ENCODE assay signal across 36 cellular contexts in genomic region chr2:86627550-86627949, GRCh38.
"Had no signal": no experiment of that assay in that cellular context is flagged by ENCODE, and none has a peak within 500 bp of the region (broad histone marks: within the 10 kb centered on the region; RNA-seq: fewer than 3 reads in every experiment).

No MANE protein-coding gene starts in this region.

- H3K4me3 Mint-ChIP-seq: activated B cell treated with CpG ODN at 0.5 μM for 24 hours; activated CD4-positive, alpha-beta memory T cell treated with anti-CD3 and anti-CD28 coated beads for 36 hours; activated CD4-positive, alpha-beta T cell treated with anti-CD3 and anti-CD28 coated beads, Interleukin-2, amount 10 ng/mL, durations not matched to agents 7 days and 5 days; activated CD8-positive, alpha-beta T cell treated with anti-CD3 and anti-CD28 coated beads for 36 hours; activated naive CD4-positive, alpha-beta T cell treated with anti-CD3 and anti-CD28 coated beads for 36 hours; activated naive CD8-positive, alpha-beta T cell treated with anti-CD3 and anti-CD28 coated beads for 36 hours; activated T-cell treated with anti-CD3 and anti-CD28 coated beads, Interleukin-2, amount 50 U/mL, for 4 hours; activated T-cell treated with anti-CD3 and anti-CD28 coated beads, Interleukin-2, amount 50 U/mL, for 72 hours; activated T-helper 1 cell treated with anti-CD3 and anti-CD28 coated beads, Interleukin-12 subunit alpha, Interleukin-12 subunit beta, Interleukin-2, Interleukin-4 antibody, amounts not matched to agents 30 ng/mL and 10 ng/mL and 1 ng/mL, durations not matched to agents 14 hours and 24 hours and 36 hours; activated T-helper 17 cell treated with anti-CD3 and anti-CD28 coated beads, Interleukin-2, amount 50 U/mL, for 72 hours; T-helper 1 cell treated with Interleukin-12 subunit alpha and Interleukin-12 subunit beta and Interleukin-4 antibody, amounts not matched to agents 30 μg/mL and 1 μg/mL, for 36 hours; T-helper 2 cell treated with Interferon-gamma antibody and Interleukin-4, amounts not matched to agents 5 μg/mL and 100 μg/mL, for 36 hours had no signal

- H3K27me3 Mint-ChIP-seq: activated B cell treated with CpG ODN at 0.5 μM for 24 hours; activated CD8-positive, alpha-beta T cell treated with anti-CD3 and anti-CD28 coated beads for 36 hours; activated naive CD8-positive, alpha-beta T cell treated with anti-CD3 and anti-CD28 coated beads for 36 hours had no signal

- H3K36me3 Mint-ChIP-seq: activated CD4-positive, alpha-beta memory T cell treated with anti-CD3 and anti-CD28 coated beads for 36 hours; activated naive CD8-positive, alpha-beta T cell treated with anti-CD3 and anti-CD28 coated beads for 36 hours had no signal

- FAIRE-seq: astrocyte, TTC549 had no signal

- H3K9me3 ChIP-seq: adrenal gland, body of pancreas, breast epithelium had no signal

- H3K27ac ChIP-seq: adrenal gland, brain microvascular endothelial cell, breast epithelium, VCaP had no signal

- H3K27ac Mint-ChIP-seq: activated B cell treated with CpG ODN at 0.5 μM for 24 hours; activated CD4-positive, alpha-beta memory T cell treated with anti-CD3 and anti-CD28 coated beads for 36 hours; activated CD4-positive, alpha-beta T cell treated with anti-CD3 and anti-CD28 coated beads, Interleukin-2, amount 10 ng/mL, durations not matched to agents 7 days and 5 days; activated CD8-positive, alpha-beta T cell treated with anti-CD3 and anti-CD28 coated beads for 36 hours; activated naive CD4-positive, alpha-beta T cell treated with anti-CD3 and anti-CD28 coated beads for 36 hours; activated naive CD4-positive, alpha-beta T cell treated with anti-CD3 and anti-CD28 coated beads, Interleukin-2, amount 50 U/mL, for 72 hours; activated naive CD8-positive, alpha-beta T cell treated with anti-CD3 and anti-CD28 coated beads for 36 hours; activated T-cell treated with anti-CD3 and anti-CD28 coated beads, Interleukin-2, amount 50 U/mL, for 72 hours; activated T-helper 1 cell treated with anti-CD3 and anti-CD28 coated beads, Interleukin-12 subunit alpha, Interleukin-12 subunit beta, Interleukin-2, Interleukin-4 antibody, amounts not matched to agents 30 ng/mL and 10 ng/mL and 1 ng/mL, durations not matched to agents 14 hours and 24 hours and 36 hours; activated T-helper 17 cell treated with anti-CD3 and anti-CD28 coated beads, Interleukin-2, amount 50 U/mL, for 72 hours; T-helper 1 cell treated with Interleukin-12 subunit alpha and Interleukin-12 subunit beta and Interleukin-4 antibody, amounts not matched to agents 30 μg/mL and 1 μg/mL, for 36 hours; T-helper 2 cell treated with Interferon-gamma antibody and Interleukin-4, amounts not matched to agents 5 μg/mL and 100 μg/mL, for 36 hours had no signal

- H3K36me3 ChIP-seq: adrenal gland, brain microvascular endothelial cell, breast epithelium had no signal

- H3K4me3 ChIP-seq: adrenal gland, body of pancreas, breast epithelium had no signal

- H3K9me3 Mint-ChIP-seq: activated B cell treated with CpG ODN at 0.5 μM for 24 hours; activated CD4-positive, alpha-beta memory T cell treated with anti-CD3 and anti-CD28 coated beads for 36 hours; activated CD4-positive, alpha-beta T cell treated with anti-CD3 and anti-CD28 coated beads, Interleukin-2, amount 10 ng/mL, durations not matched to agents 7 days and 5 days; activated CD8-positive, alpha-beta T cell treated with anti-CD3 and anti-CD28 coated beads for 36 hours; activated naive CD4-positive, alpha-beta T cell treated with anti-CD3 and anti-CD28 coated beads for 36 hours; activated naive CD4-positive, alpha-beta T cell treated with anti-CD3 and anti-CD28 coated beads, Interleukin-2, amount 50 U/mL, for 72 hours; activated naive CD8-positive, alpha-beta T cell treated with anti-CD3 and anti-CD28 coated beads for 36 hours; activated T-cell treated with anti-CD3 and anti-CD28 coated beads, Interleukin-2, amount 50 U/mL, for 4 hours; activated T-cell treated with anti-CD3 and anti-CD28 coated beads, Interleukin-2, amount 50 U/mL, for 72 hours; activated T-helper 1 cell treated with anti-CD3 and anti-CD28 coated beads, Interleukin-12 subunit alpha, Interleukin-12 subunit beta, Interleukin-2, Interleukin-4 antibody, amounts not matched to agents 30 ng/mL and 10 ng/mL and 1 ng/mL, durations not matched to agents 14 hours and 24 hours and 36 hours; activated T-helper 17 cell treated with anti-CD3 and anti-CD28 coated beads, Interleukin-2, amount 50 U/mL, for 72 hours; T-helper 1 cell treated with Interleukin-12 subunit alpha and Interleukin-12 subunit beta and Interleukin-4 antibody, amounts not matched to agents 30 μg/mL and 1 μg/mL, for 36 hours; T-helper 2 cell treated with Interferon-gamma antibody and Interleukin-4, amounts not matched to agents 5 μg/mL and 100 μg/mL, for 36 hours had no signal

- H3K4me1 ChIP-seq: breast epithelium had no signal

- H3K27me3 ChIP-seq: adrenal gland, body of pancreas, brain microvascular endothelial cell, breast epithelium had no signal

- ATAC-seq: activated CD8-positive, alpha-beta T cell treated with anti-CD3 and anti-CD28 coated beads for 36 hours; activated naive CD4-positive, alpha-beta T cell treated with anti-CD3 and anti-CD28 coated beads, Interleukin-2, amount 50 U/mL, for 72 hours; activated T-cell treated with anti-CD3 and anti-CD28 coated beads, Interleukin-2, amount 50 U/mL, for 4 hours; activated T-cell treated with anti-CD3 and anti-CD28 coated beads, Interleukin-2, amount 50 U/mL, for 72 hours; activated T-helper 17 cell treated with anti-CD3 and anti-CD28 coated beads, Interleukin-2, amount 50 U/mL, for 72 hours; body of pancreas had no signal

- DNase-seq: activated B cell treated with CpG ODN at 0.5 μM for 24 hours; activated CD4-positive, alpha-beta memory T cell treated with anti-CD3 and anti-CD28 coated beads for 36 hours; activated CD4-positive, alpha-beta T cell treated with anti-CD3 and anti-CD28 coated beads for 4 hours; activated CD4-positive, alpha-beta T cell treated with anti-CD3 and anti-CD28 coated beads, Interleukin-2, amount 10 ng/mL, durations not matched to agents 7 days and 5 days; activated CD4-positive, alpha-beta T cell treated with anti-CD3 and anti-CD28 coated beads, Interleukin-2, amount 50 U/mL, for 4 hours; activated CD4-positive, CD25-positive, alpha-beta regulatory T cell treated with anti-CD3 and anti-CD28 coated beads, Interleukin-2, amount 50 U/mL, for 72 hours; activated CD8-positive, alpha-beta memory T cell treated with anti-CD3 and anti-CD28 coated beads, Interleukin-2, amount 50 U/mL, for 4 hours; activated CD8-positive, alpha-beta T cell treated with anti-CD3 and anti-CD28 coated beads for 36 hours; activated effector memory CD4-positive, alpha-beta T cell treated with anti-CD3 and anti-CD28 coated beads, Interleukin-2, amount 50 U/mL, for 16 hours; activated gamma-delta T cell treated with Interleukin-2 at 50 U/mL for 16 hours; activated naive CD4-positive, alpha-beta T cell; activated naive CD4-positive, alpha-beta T cell treated with anti-CD3 and anti-CD28 coated beads for 36 hours; activated naive CD4-positive, alpha-beta T cell treated with anti-CD3 and anti-CD28 coated beads, Interleukin-2, amount 50 U/mL, for 16 hours; activated naive CD8-positive, alpha-beta T cell treated with anti-CD3 and anti-CD28 coated beads for 36 hours; activated T-cell treated with anti-CD3 and anti-CD28 coated beads for 4 hours; activated T-cell treated with anti-CD3 and anti-CD28 coated beads, Interleukin-2, amount 50 U/mL, for 1 hour; activated T-cell treated with anti-CD3 and anti-CD28 coated beads, Interleukin-2, amount 50 U/mL, for 4 hours; activated T-cell treated with anti-CD3 and anti-CD28 coated beads, Interleukin-2, amount 50 U/mL, for 72 hours; amniotic stem cell; aorta; brain microvascular endothelial cell; central memory CD4-positive, alpha-beta T cell; T-helper 1 cell; T-helper 2 cell; T-helper 9 cell had no signal

- H3K4me1 Mint-ChIP-seq: activated T-helper 17 cell treated with anti-CD3 and anti-CD28 coated beads, Interleukin-2, amount 50 U/mL, for 72 hours had no signal
